ENCODE assay signal across 8 cellular contexts in the genomic region with DNA sequence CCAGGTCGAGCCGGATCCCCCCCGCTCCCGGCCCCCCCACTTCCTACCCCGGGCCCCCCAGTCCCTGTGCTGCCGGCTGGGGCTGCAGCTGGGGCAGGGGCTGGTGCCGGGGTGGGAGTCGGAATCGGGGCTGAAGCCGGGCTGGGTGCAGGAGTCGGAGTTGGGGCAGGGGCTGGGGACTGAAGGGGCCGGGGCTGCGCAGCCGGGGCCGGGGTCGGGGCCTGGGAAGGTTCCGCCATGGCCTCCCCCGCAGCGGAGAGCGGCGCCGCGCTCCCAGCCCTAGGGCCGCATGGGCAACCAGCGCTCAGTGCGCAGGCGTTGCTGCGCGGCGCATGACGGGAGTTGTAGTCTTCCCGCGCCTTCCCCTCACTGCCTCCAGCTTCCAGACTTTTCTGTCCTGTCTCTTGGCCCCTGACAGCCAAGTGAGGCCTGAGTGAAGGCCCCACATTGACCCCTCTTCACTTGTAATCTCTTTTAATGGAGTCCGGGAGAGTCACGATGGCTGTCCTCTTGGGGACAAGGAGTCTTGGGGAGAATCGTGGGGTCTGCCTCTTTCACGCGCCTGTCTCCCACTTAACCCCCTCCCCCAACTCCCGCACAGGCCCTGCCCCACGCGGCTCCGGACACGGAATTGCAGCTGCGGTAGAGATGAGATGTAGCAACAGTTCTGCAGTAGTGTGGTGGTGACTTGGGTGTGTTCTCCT. TPM values are rescaled to one million over a fixed set of nuclear protein-coding genes. Genes with fewer than 3 reads are reported as not detected.
A peak's percentile ranks its signal among the peaks of the same experiment; 100 is the strongest.
DNase-seq lines count a peak whose midpoint lies in the region; ATAC-seq lines count a peak whose summit lies in the region.

A gene (minus strand): TSS at position 302 of the 704 bp plus-strand sequence. CDS start 63 bp downstream, at position 239.

- peaks cover 30% of the 10 kb centered on the region for H3K36me3 ChIP-seq in effector memory CD4-positive, alpha-beta T cell (ENCODE audit: control insufficient read depth, insufficient read depth, low read length)

- no peaks in the 10 kb centered on the region for H3K9me3 ChIP-seq in effector memory CD4-positive, alpha-beta T cell (ENCODE audit: control insufficient read depth, low read length)

- H3K4me1 ChIP-seq in effector memory CD4-positive, alpha-beta T cell (ENCODE audit: control insufficient read depth, insufficient read depth, low read length, poor library complexity, severe bottlenecking), result peaks cover 8% of the 10 kb centered on the region

- no peaks in the 10 kb centered on the region for H3K9me3 Mint-ChIP-seq in memory B cell

- peak within 1 kb of the TSS; percentile 69 for H3K4me3 ChIP-seq in effector memory CD4-positive, alpha-beta T cell (ENCODE audit: insufficient read depth, low read depth, low read length, poor library complexity, severe bottlenecking)

- POLR2A ChIA-PET in activated CD8-positive, alpha-beta memory T cell treated with anti-CD3 and anti-CD28 coated beads for 36 hours (lab: Charles Lee), result interaction anchor here (0.7 to 1.7 kb wide), 6 partner anchors 8 to 257 kb away, joined by 3 to 7 read pairs (median 4); a partner anchor contains a TSS

- H3K4me3 Mint-ChIP-seq in memory B cell, result peak within 1 kb of the TSS; percentile 77

- CTCF ChIA-PET in activated CD8-positive, alpha-beta memory T cell treated with anti-CD3 and anti-CD28 coated beads for 36 hours (lab: Charles Lee), result interaction anchor here (0.6 to 1.9 kb wide), 8 partner anchors 10 to 284 kb away, joined by 3 to 7 read pairs (median 5); a partner anchor contains a TSS

- peak; percentile 84 to 91 for DNase-seq in NCI-H2081 (lab: John Stamatoyannopoulos, UW)
- DNase-seq in NCI-H2081 treated with DMSO at 0.1 percent for 48 hours (lab: John Stamatoyannopoulos, UW), result no peak
- peak; percentile 65 to 68 for DNase-seq in NOMO-1 (lab: John Stamatoyannopoulos, UW; ENCODE audit: unreplicated experiment in 2 of 2)
- DNase-seq in effector memory CD4-positive, alpha-beta T cell, result peak; percentile 42 to 65 (median 54)
- peak; percentile 65 to 73 for DNase-seq in memory B cell (ENCODE audit: low spot score in 2 of 2)
- peak; percentile 57 to 71 (median 64) for DNase-seq in stimulated activated CD4-positive, alpha-beta T cell treated with anti-CD3 and anti-CD28 coated beads, TNF-alpha, amount 100 ng/mL, for 48 hours (ENCODE audit: low read depth in 3 of 3)

- H3K27ac Mint-ChIP-seq in memory B cell, result peak within 1 kb of the TSS; percentile 47

- peaks cover 18% of the 10 kb centered on the region for H3K36me3 Mint-ChIP-seq in memory B cell

- H3K27me3 Mint-ChIP-seq in memory B cell, result no peaks in the 10 kb centered on the region

- H3K4me1 Mint-ChIP-seq in memory B cell, result peaks cover 17% of the 10 kb centered on the region

- peak within 1 kb of the TSS; percentile 30 for H3K27ac ChIP-seq in effector memory CD4-positive, alpha-beta T cell (ENCODE audit: insufficient read depth, low read length, poor library complexity, severe bottlenecking)

- ATAC-seq in HG03159 (IDR thresholded peaks at IDR 0.05; ENCODE audit: unreplicated experiment) (peak; percentile 71), memory B cell (ENCODE audit: low read depth) (peak; percentile 84)

- no peaks in the 10 kb centered on the region for H3K27me3 ChIP-seq in effector memory CD4-positive, alpha-beta T cell (replicated peaks; ENCODE audit: control insufficient read depth, insufficient read depth, low read length, poor library complexity, severe bottlenecking)

RNA-seq across cellular contexts. Expression of the gene that starts here (rescaled TPM):
- total RNA-seq in activated CD8-positive, alpha-beta memory T cell treated with anti-CD3 and anti-CD28 coated beads for 36 hours, result 10 to 100 TPM; 52.6 to 54.2 TPM
